In the genomic region with DNA sequence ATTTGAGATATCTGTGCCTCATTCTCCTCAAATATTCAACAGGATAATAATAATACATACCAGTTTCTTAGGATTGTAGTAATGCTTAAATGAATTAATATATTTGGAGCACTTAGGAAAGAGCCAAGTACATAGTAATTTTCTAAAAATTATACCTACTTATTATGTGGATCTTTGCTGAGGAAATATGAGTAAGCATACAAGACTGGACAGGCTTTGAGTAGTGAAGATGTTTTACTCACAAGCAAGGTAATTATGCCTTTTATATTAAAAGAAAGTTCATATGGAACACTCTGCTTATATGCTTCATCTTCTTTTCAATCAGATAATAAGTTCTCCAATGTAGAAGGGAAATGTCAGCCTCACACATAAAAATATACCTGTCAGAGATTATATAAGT, we compare ENCODE assay signal across 1 cellular context.
TF ChIP-seq lines count a peak whose summit lies in the region.

No MANE protein-coding gene starts in this region.

TF ChIP-seq in HEK293, 187 proteins besides CTCF, POLR2A, EP300 and RAD21 (continued from another document):
- TF ChIP-seq ZNF513 (tag by site-specific recombination; IDR thresholded peaks at IDR 0.05) (no peak), ZNF449 (tag by site-specific recombination; IDR thresholded peaks at IDR 0.05) (no peak), ZNF174 (tag by site-specific recombination; IDR thresholded peaks at IDR 0.05) (no peak)
TF ChIP-seq in HEK293: peak in this region for 2.
